ENCODE assay signal across 1 cellular context in genomic region chr4:126956192-126956897, GRCh38.
TF ChIP-seq lines count a peak whose summit lies in the region.

No MANE protein-coding gene starts in this region.

TF ChIP-seq in GM23338, 12 proteins besides CTCF, POLR2A, EP300 and RAD21 (continued from another document):
- TF ChIP-seq ZNF462 (CRISPR knock-in tag; IDR thresholded peaks at IDR 0.05) (no peak), ZNF331 (CRISPR knock-in tag; IDR thresholded peaks at IDR 0.05; ENCODE audit: low read depth) (no peak), CREB1 (CRISPR knock-in tag; IDR thresholded peaks at IDR 0.05; ENCODE audit: low read depth) (no peak), POLR2AphosphoS5 (IDR thresholded peaks at IDR 0.05; ENCODE audit: low read depth) (no peak), ETS1 (IDR thresholded peaks at IDR 0.05) (no peak)
